In the genomic region with DNA sequence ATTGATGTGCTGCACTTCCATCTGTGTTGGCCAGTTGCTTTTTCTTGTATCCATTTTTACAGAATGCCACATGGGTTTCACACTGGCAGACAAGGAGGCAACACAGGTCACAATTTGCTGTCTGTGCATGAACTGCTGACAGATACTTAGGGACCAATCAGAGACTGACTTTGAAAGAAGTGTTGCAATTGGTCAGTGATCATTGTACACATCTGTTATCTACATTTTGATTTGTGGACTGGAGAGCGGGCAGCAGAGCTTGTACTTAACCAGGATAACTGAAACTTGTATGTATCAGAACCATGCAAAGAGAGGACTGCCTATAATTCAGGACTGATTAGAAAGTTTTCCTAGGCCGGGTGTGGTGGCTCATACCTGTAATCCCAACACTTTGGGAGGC, we compare ENCODE assay signal across 16 cellular contexts. TPM values are rescaled to one million over a fixed set of nuclear protein-coding genes. Genes with fewer than 3 reads are reported as not detected.
DNase-seq lines count a peak whose midpoint lies in the region; ATAC-seq, FAIRE-seq and TF ChIP-seq lines count a peak whose summit lies in the region.
"Had no signal": no experiment of that assay in that cellular context is flagged by ENCODE, and none has a peak within 500 bp of the region (broad histone marks: within the 10 kb centered on the region; RNA-seq: fewer than 3 reads in every experiment).

No MANE protein-coding gene starts in this region.

- no peak for FAIRE-seq in frontal cortex (lab: Jason Lieb, UNC)
- FAIRE-seq: keratinocyte had no signal

- H3K27ac ChIP-seq in naive thymus-derived CD4-positive, alpha-beta T cell (ENCODE audit: low read depth, low read length): no peak overlapping the region
- H3K27ac ChIP-seq: neutrophil, SJCRH30, vagina had no signal

- TF ChIP-seq CTCF in GM13977 (IDR thresholded peaks at IDR 0.05; ENCODE audit: extremely low read depth, insufficient read depth, missing control alignments): no peak

- H3K9me3 ChIP-seq in naive thymus-derived CD4-positive, alpha-beta T cell (ENCODE audit: control insufficient read depth in 2 of 3, low read length in 3 of 3): no peaks in the 10 kb centered on the region
- H3K9me3 ChIP-seq: neutrophil, SJCRH30, vagina had no signal

- no peaks in the 10 kb centered on the region for H3K9me3 Mint-ChIP-seq in naive thymus-derived CD4-positive, alpha-beta T cell
- H3K9me3 Mint-ChIP-seq: CD4-positive, CD25-positive, alpha-beta regulatory T cell had no signal

- CTCF ChIA-PET in naive thymus-derived CD4-positive, alpha-beta T cell (lab: Charles Lee): no interaction called here

- peaks cover 0 to 11% (median 0%) of the 10 kb centered on the region in 5 donors for H3K36me3 Mint-ChIP-seq in naive thymus-derived CD4-positive, alpha-beta T cell

- in situ Hi-C loops in ACHN (cut with HindIII; ENCODE audit: low pct_ligation_motif_present, low pct_unique_long_range_greater_than_20kb, low sequenced_read_pairs): no loop called here
- in situ Hi-C loops in GM13977 (cut with MboI; ENCODE audit: low pct_unique_long_range_greater_than_20kb, low sequenced_read_pairs, unreplicated experiment): no loop called here

- no peak for TF ChIP-seq POLR2A in erythroblast (IDR thresholded peaks at IDR 0.05; ENCODE audit: low read length)

- peaks cover 0 to 66% (median 0%) of the 10 kb centered on the region in 3 experiments for H3K36me3 ChIP-seq in naive thymus-derived CD4-positive, alpha-beta T cell (ENCODE audit: control insufficient read depth in 2 of 3, insufficient read depth in 3 of 3, low read length in 3 of 3)
- H3K36me3 ChIP-seq: neutrophil had no signal

- no peak overlapping the region for H3K4me3 ChIP-seq in naive thymus-derived CD4-positive, alpha-beta T cell (ENCODE audit: low read length)
- H3K4me3 ChIP-seq: SJCRH30, vagina had no signal

- no peaks in the 10 kb centered on the region for H3K27me3 ChIP-seq in naive thymus-derived CD4-positive, alpha-beta T cell (ENCODE audit: control insufficient read depth in 2 of 2, insufficient read depth in 2 of 2, low read length in 2 of 2)
- H3K27me3 ChIP-seq: neutrophil, SJCRH30, vagina had no signal

- intact Hi-C loops in naive thymus-derived CD4-positive, alpha-beta T cell (cut with micrococcal nuclease): no loop called here

- DNase-seq in ACHN: peak; percentile 45
- DNase-seq in GM13977 (ENCODE audit: low spot score): peak; percentile 62
- peak; percentile 54 for DNase-seq in RKO (ENCODE audit: low spot score)
- peak; percentile 52 to 61 for DNase-seq in erythroblast (lab: John Stamatoyannopoulos, UW)
- no peak for DNase-seq in naive thymus-derived CD4-positive, alpha-beta T cell
- DNase-seq in frontal cortex (ENCODE audit: low spot score in 2 of 2): no peak
- DNase-seq: activated CD4-positive, alpha-beta T cell treated with anti-CD3 and anti-CD28 coated beads for 4 hours; activated gamma-delta T cell treated with Interleukin-2 at 50 U/mL for 16 hours; NCI-H226 had no signal

- no peak for ATAC-seq in naive thymus-derived CD4-positive, alpha-beta T cell
- ATAC-seq in GM19467 (IDR thresholded peaks at IDR 0.05; ENCODE audit: unreplicated experiment) (no peak), HG02798 (IDR thresholded peaks at IDR 0.05; ENCODE audit: poor library complexity, unreplicated experiment) (no peak)

- H3K27ac Mint-ChIP-seq in naive thymus-derived CD4-positive, alpha-beta T cell: no peak overlapping the region

- H3K27me3 Mint-ChIP-seq in naive thymus-derived CD4-positive, alpha-beta T cell: no peaks in the 10 kb centered on the region
- H3K27me3 Mint-ChIP-seq: CD4-positive, CD25-positive, alpha-beta regulatory T cell had no signal

- POLR2A ChIA-PET in naive thymus-derived CD4-positive, alpha-beta T cell (lab: Charles Lee): no interaction called here

- H3K4me3 Mint-ChIP-seq in naive thymus-derived CD4-positive, alpha-beta T cell: no peak overlapping the region

- H3K4me1 Mint-ChIP-seq in naive thymus-derived CD4-positive, alpha-beta T cell: peaks cover 0 to 5% (median under 1%) of the 10 kb centered on the region in 7 donors

- H3K4me1 ChIP-seq in naive thymus-derived CD4-positive, alpha-beta T cell (ENCODE audit: control insufficient read depth in 2 of 2, insufficient read depth in 2 of 2, low read length in 2 of 2): no peaks in the 10 kb centered on the region
- H3K4me1 ChIP-seq: SJCRH30 had no signal

RNA-seq across cellular contexts. Expression of gene PRR5, which starts 21.8 kb away (rescaled TPM):
- 10 to 100 TPM; 19.6 to 49.1 (median 44.4) TPM for total RNA-seq in naive thymus-derived CD4-positive, alpha-beta T cell
- polyA plus RNA-seq in naive thymus-derived CD4-positive, alpha-beta T cell: 10 to 100 TPM; 19.6 to 29.6 TPM
- total RNA-seq in frontal cortex: 10.6 TPM

RNA-seq across cellular contexts. Expression of gene ARHGAP8, which starts 28.6 kb away (rescaled TPM):
- 1 to 10 TPM in 2 of 5 experiments, under 1 TPM in 1, not detected in 2; 0.82 to 2.3 (median 1.5) TPM for total RNA-seq in naive thymus-derived CD4-positive, alpha-beta T cell
- polyA plus RNA-seq in naive thymus-derived CD4-positive, alpha-beta T cell: not detected
- 1.2 TPM for total RNA-seq in frontal cortex

Comparison
In these comparisons a context has a peak if more than half of its experiments do, and no peak if none do; other contexts are left out.
1. DNase-seq: peak in ACHN (single experiment), GM13977 (single experiment), RKO (single experiment) and erythroblast (2 of 2); none in naive thymus-derived CD4-positive, alpha-beta T cell (0 of 9) and frontal cortex (0 of 2).